31 cellular contexts compared by ENCODE assay signal in genomic region chr16:4634768-4635167, GRCh38.
"Had no signal": no experiment of that assay in that cellular context is flagged by ENCODE, and none has a peak within 500 bp of the region (broad histone marks: within the 10 kb centered on the region; RNA-seq: fewer than 3 reads in every experiment).

No MANE protein-coding gene starts in this region.

- H3K27ac Mint-ChIP-seq: activated CD4-positive, alpha-beta memory T cell treated with anti-CD3 and anti-CD28 coated beads for 36 hours; activated naive CD4-positive, alpha-beta T cell treated with anti-CD3 and anti-CD28 coated beads for 36 hours; activated naive CD8-positive, alpha-beta T cell treated with anti-CD3 and anti-CD28 coated beads for 36 hours; activated T-helper 1 cell treated with anti-CD3 and anti-CD28 coated beads, Interleukin-12 subunit alpha, Interleukin-12 subunit beta, Interleukin-2, Interleukin-4 antibody, amounts not matched to agents 30 ng/mL and 10 ng/mL and 1 ng/mL, durations not matched to agents 14 hours and 24 hours and 36 hours; effector memory CD8-positive, alpha-beta T cell; immature natural killer cell; natural killer cell treated with Interleukin-12 subunit alpha and Interleukin-12 subunit beta and Interleukin-15 and Interleukin-18, amount 100 ng/mL, for 72 hours; progenitor cell of endocrine pancreas; stimulated activated naive CD8-positive, alpha-beta T cell treated with anti-CD3 and anti-CD28 coated beads, Interleukin-15, Interleukin-2, amounts not matched to agents 100 ng/mL and 50 ng/mL, for 24 hours; T-cell; T-helper 2 cell treated with Interferon-gamma antibody and Interleukin-4, amounts not matched to agents 5 μg/mL and 100 μg/mL, for 36 hours had no signal

- DNase-seq: activated CD4-positive, alpha-beta memory T cell treated with anti-CD3 and anti-CD28 coated beads for 36 hours; activated CD4-positive, alpha-beta T cell treated with anti-CD3 and anti-CD28 coated beads for 48 hours; activated CD8-positive, alpha-beta memory T cell treated with anti-CD3 and anti-CD28 coated beads, Interleukin-2, amount 50 U/mL, for 4 hours; activated effector memory CD4-positive, alpha-beta T cell treated with anti-CD3 and anti-CD28 coated beads, Interleukin-2, amount 50 U/mL, for 16 hours; activated naive CD4-positive, alpha-beta T cell treated with anti-CD3 and anti-CD28 coated beads for 36 hours; activated naive CD8-positive, alpha-beta T cell treated with anti-CD3 and anti-CD28 coated beads for 36 hours; activated T-cell treated with anti-CD3 and anti-CD28 coated beads, Interleukin-2, amount 50 U/mL, for 1 hour; adrenal gland; aorta; body of pancreas; colonic mucosa; effector memory CD8-positive, alpha-beta T cell; foreskin fibroblast; heart left ventricle; immature natural killer cell; kidney; lower lobe of right lung; mesendoderm; mucosa of descending colon; right lobe of liver; stimulated activated CD4-positive, alpha-beta T cell treated with anti-CD3 and anti-CD28 coated beads, Interleukin-12 subunit alpha, Interleukin-12 subunit beta, amount 100 ng/mL, for 4 hours; stimulated activated CD4-positive, alpha-beta T cell treated with anti-CD3 and anti-CD28 coated beads, Interleukin-4, amount 100 ng/mL, for 1 hour; T-cell; thyroid gland; upper lobe of right lung had no signal

- H3K4me1 ChIP-seq: body of pancreas, colonic mucosa, lower lobe of right lung, thyroid gland, upper lobe of right lung had no signal

- ATAC-seq: effector memory CD8-positive, alpha-beta T cell; esophagus mucosa; mucosa of descending colon; natural killer cell treated with Interleukin-12 subunit alpha and Interleukin-12 subunit beta and Interleukin-15 and Interleukin-18, amount 100 ng/mL, for 72 hours; right lobe of liver; T-cell; upper lobe of right lung had no signal

- H3K4me3 ChIP-seq: adrenal gland, body of pancreas, colonic mucosa, heart left ventricle, lower lobe of right lung, mucosa of descending colon, right lobe of liver, thyroid gland, upper lobe of right lung had no signal

- H3K4me3 Mint-ChIP-seq: activated CD4-positive, alpha-beta memory T cell treated with anti-CD3 and anti-CD28 coated beads for 36 hours; activated naive CD4-positive, alpha-beta T cell treated with anti-CD3 and anti-CD28 coated beads for 36 hours; activated naive CD8-positive, alpha-beta T cell treated with anti-CD3 and anti-CD28 coated beads for 36 hours; activated T-helper 1 cell treated with anti-CD3 and anti-CD28 coated beads, Interleukin-12 subunit alpha, Interleukin-12 subunit beta, Interleukin-2, Interleukin-4 antibody, amounts not matched to agents 30 ng/mL and 10 ng/mL and 1 ng/mL, durations not matched to agents 14 hours and 24 hours and 36 hours; effector memory CD8-positive, alpha-beta T cell; immature natural killer cell; natural killer cell treated with Interleukin-12 subunit alpha and Interleukin-12 subunit beta and Interleukin-15 and Interleukin-18, amount 100 ng/mL, for 72 hours; stimulated activated naive CD8-positive, alpha-beta T cell treated with anti-CD3 and anti-CD28 coated beads, Interleukin-15, Interleukin-2, amounts not matched to agents 100 ng/mL and 50 ng/mL, for 24 hours; T-cell; T-helper 2 cell treated with Interferon-gamma antibody and Interleukin-4, amounts not matched to agents 5 μg/mL and 100 μg/mL, for 36 hours had no signal

- H3K27me3 Mint-ChIP-seq: activated CD4-positive, alpha-beta memory T cell treated with anti-CD3 and anti-CD28 coated beads for 36 hours; activated naive CD8-positive, alpha-beta T cell treated with anti-CD3 and anti-CD28 coated beads for 36 hours; effector memory CD8-positive, alpha-beta T cell; natural killer cell treated with Interleukin-12 subunit alpha and Interleukin-12 subunit beta and Interleukin-15 and Interleukin-18, amount 100 ng/mL, for 72 hours; progenitor cell of endocrine pancreas; stimulated activated naive CD8-positive, alpha-beta T cell treated with anti-CD3 and anti-CD28 coated beads, Interleukin-15, Interleukin-2, amounts not matched to agents 100 ng/mL and 50 ng/mL, for 24 hours; T-cell had no signal

- H3K36me3 ChIP-seq: colonic mucosa had no signal

- H3K27ac ChIP-seq: adrenal gland, body of pancreas, colonic mucosa, heart left ventricle, lower lobe of right lung, right lobe of liver, thyroid gland, upper lobe of right lung had no signal

- H3K36me3 Mint-ChIP-seq: natural killer cell treated with Interleukin-12 subunit alpha and Interleukin-12 subunit beta and Interleukin-15 and Interleukin-18, amount 100 ng/mL, for 72 hours had no signal

- H3K27me3 ChIP-seq: adrenal gland, body of pancreas, colonic mucosa, heart left ventricle, right lobe of liver, thyroid gland, upper lobe of right lung had no signal

- H3K9me3 ChIP-seq: adrenal gland, body of pancreas, colonic mucosa, right lobe of liver, thyroid gland, upper lobe of right lung had no signal

- H3K9me3 Mint-ChIP-seq: effector memory CD8-positive, alpha-beta T cell; immature natural killer cell; natural killer cell treated with Interleukin-12 subunit alpha and Interleukin-12 subunit beta and Interleukin-15 and Interleukin-18, amount 100 ng/mL, for 72 hours; stimulated activated naive CD8-positive, alpha-beta T cell treated with anti-CD3 and anti-CD28 coated beads, Interleukin-15, Interleukin-2, amounts not matched to agents 100 ng/mL and 50 ng/mL, for 24 hours had no signal
